ENCODE assay signal across 17 cellular contexts in genomic region chr2:196229013-196229412, GRCh38. TPM values are rescaled to one million over a fixed set of nuclear protein-coding genes. Genes with fewer than 3 reads are reported as not detected.
DNase-seq lines count a peak whose midpoint lies in the region; ATAC-seq and TF ChIP-seq lines count a peak whose summit lies in the region.
"Had no signal": no experiment of that assay in that cellular context is flagged by ENCODE, and none has a peak within 500 bp of the region (broad histone marks: within the 10 kb centered on the region; RNA-seq: fewer than 3 reads in every experiment).

No MANE protein-coding gene starts in this region.

- H3K9me3 ChIP-seq in breast epithelium, result no peaks in the 10 kb centered on the region
- H3K9me3 ChIP-seq: pancreas had no signal

- no peaks in the 10 kb centered on the region for H3K27me3 Mint-ChIP-seq in MCF 10A (ENCODE audit: insufficient read depth, unreplicated experiment)
- no peaks in the 10 kb centered on the region for H3K27me3 Mint-ChIP-seq in T-cell
- peaks cover 0 to 3% (median 1%) of the 10 kb centered on the region in 3 donors for H3K27me3 Mint-ChIP-seq in immature natural killer cell (ENCODE audit: low read depth in 3 of 3)
- no peaks in the 10 kb centered on the region for H3K27me3 Mint-ChIP-seq in stimulated activated naive B cell treated with anti-CD40 and anti-IgM and Interleukin-4, amounts not matched to agents 10 μg/mL and 1 μg/mL and 100 μg/mL, for 72 hours

- POLR2A ChIA-PET in MCF 10A (lab: Yijun Ruan, JAX), result interaction anchor here (1.8 kb wide), 1 partner anchor 10 kb away, joined by 4 read pairs; no protein-coding TSS in a partner anchor
- POLR2A ChIA-PET in T-cell (lab: Charles Lee), result interaction anchor here (0.5 to 1.6 kb wide), 9 partner anchors 8 to 1008 kb away, joined by 3 to 5 read pairs (median 3); no protein-coding TSS in a partner anchor

- no peak for TF ChIP-seq CTCF in MCF 10A (IDR thresholded peaks at IDR 0.05; ENCODE audit: unreplicated experiment)
- TF ChIP-seq CTCF in breast epithelium (IDR thresholded peaks at IDR 0.05), result no peak

- H3K9me3 Mint-ChIP-seq in MCF 10A (ENCODE audit: unreplicated experiment) (no peaks in the 10 kb centered on the region), T-cell (peaks cover 0 to 4% (median 0%) of the 10 kb centered on the region in 3 donors), immature natural killer cell (no peaks in the 10 kb centered on the region)
- no peaks in the 10 kb centered on the region for H3K9me3 Mint-ChIP-seq in stimulated activated naive B cell treated with anti-CD40 and anti-IgM and Interleukin-4, amounts not matched to agents 10 μg/mL and 1 μg/mL and 100 μg/mL, for 72 hours

- BruUV-seq in MCF 10A (replicated peaks; lab: Mats Ljungman, UMichigan), result no TSS peak

- H3K4me3 Mint-ChIP-seq in MCF 10A (ENCODE audit: unreplicated experiment), result no peak overlapping the region
- peak overlapping the region in 1 of 3 donors; percentile 8 for H3K4me3 Mint-ChIP-seq in T-cell
- no peak overlapping the region for H3K4me3 Mint-ChIP-seq in immature natural killer cell
- no peak overlapping the region for H3K4me3 Mint-ChIP-seq in stimulated activated naive B cell treated with anti-CD40 and anti-IgM and Interleukin-4, amounts not matched to agents 10 μg/mL and 1 μg/mL and 100 μg/mL, for 72 hours

- H3K4me1 Mint-ChIP-seq in MCF 10A (ENCODE audit: insufficient read depth, unreplicated experiment), result peaks cover 35% of the 10 kb centered on the region
- H3K4me1 Mint-ChIP-seq in T-cell, result peaks cover 95 to 96% (median 95%) of the 10 kb centered on the region in 3 donors
- H3K4me1 Mint-ChIP-seq in immature natural killer cell, result peaks cover 28 to 51% of the 10 kb centered on the region in 2 donors
- H3K4me1 Mint-ChIP-seq in stimulated activated naive B cell treated with anti-CD40 and anti-IgM and Interleukin-4, amounts not matched to agents 10 μg/mL and 1 μg/mL and 100 μg/mL, for 72 hours, result peaks cover 50 to 75% of the 10 kb centered on the region in 2 donors

- TF ChIP-seq POLR2A in breast epithelium (IDR thresholded peaks at IDR 0.05), result no peak

- CTCF ChIA-PET in MCF 10A (lab: Yijun Ruan, JAX), result interaction anchor here (0.7 to 1.4 kb wide), 4 partner anchors 11 to 62 kb away, joined by 3 to 5 read pairs (median 3); no protein-coding TSS in a partner anchor
- CTCF ChIA-PET in T-cell (lab: Charles Lee), result interaction anchor here (0.9 to 3.2 kb wide), 7 partner anchors 11 to 151 kb away, joined by 3 to 12 read pairs (median 3); no protein-coding TSS in a partner anchor

- no peak overlapping the region for H3K27ac ChIP-seq in breast epithelium
- H3K27ac ChIP-seq: cardiac muscle cell, pancreas had no signal

- H3K27me3 ChIP-seq in breast epithelium, result no peaks in the 10 kb centered on the region
- H3K27me3 ChIP-seq: cardiac muscle cell, pancreas had no signal

- H3K36me3 ChIP-seq in breast epithelium, result no peaks in the 10 kb centered on the region
- H3K36me3 ChIP-seq: cardiac muscle cell, pancreas had no signal

- no peak overlapping the region for H3K4me3 ChIP-seq in breast epithelium
- H3K4me3 ChIP-seq: cardiac muscle cell, pancreas, skin epidermis had no signal

- peaks cover 0 to 10% of the 10 kb centered on the region in 2 donors for H3K4me1 ChIP-seq in breast epithelium

- H3K27ac Mint-ChIP-seq in MCF 10A (ENCODE audit: low read depth, unreplicated experiment) (peak overlapping the region; percentile 40), T-cell (peak overlapping the region; percentile 84 to 99), immature natural killer cell (peak overlapping the region in 5 of 6 donors; percentile 11 to 80 (median 51))
- H3K27ac Mint-ChIP-seq in stimulated activated naive B cell treated with anti-CD40 and anti-IgM and Interleukin-4, amounts not matched to agents 10 μg/mL and 1 μg/mL and 100 μg/mL, for 72 hours, result no peak overlapping the region

- intact Hi-C loops in MCF 10A (cut with micrococcal nuclease) (no loop called here), breast epithelium (cut with DNase I; ENCODE audit: low total_unique reads) (no loop called here)

- H3K36me3 Mint-ChIP-seq in MCF 10A (ENCODE audit: insufficient read depth, unreplicated experiment) (no peaks in the 10 kb centered on the region), T-cell (no peaks in the 10 kb centered on the region), immature natural killer cell (peaks cover 0 to 4% (median 3%) of the 10 kb centered on the region in 3 donors)
- H3K36me3 Mint-ChIP-seq in stimulated activated naive B cell treated with anti-CD40 and anti-IgM and Interleukin-4, amounts not matched to agents 10 μg/mL and 1 μg/mL and 100 μg/mL, for 72 hours, result no peaks in the 10 kb centered on the region

- DNase-seq in MCF 10A (ENCODE audit: unreplicated experiment), result no peak
- DNase-seq in breast epithelium (ENCODE audit: low spot score in 2 of 2), result no peak
- DNase-seq in T-cell, result no peak
- DNase-seq in immature natural killer cell, result no peak
- no peak for DNase-seq in germinal center (ENCODE audit: low spot score)
- no peak for DNase-seq in cerebellar cortex (ENCODE audit: low spot score)
- no peak for DNase-seq in stimulated activated naive B cell treated with anti-CD40 and anti-IgM and Interleukin-4, amounts not matched to agents 10 μg/mL and 1 μg/mL and 100 μg/mL, for 72 hours
- DNase-seq in EL, result no peak
- DNase-seq: activated CD4-positive, alpha-beta T cell treated with anti-CD3 and anti-CD28 coated beads, Interleukin-2, amount 50 U/mL, for 4 hours; activated gamma-delta T cell treated with Interleukin-2 at 50 U/mL for 16 hours; foreskin melanocyte; midbrain; NCI-H1048; pancreas; T-helper 9 cell had no signal

- ATAC-seq in T-cell (replicated peaks in 1 of 4), result no peak
- ATAC-seq in stimulated activated naive B cell treated with anti-CD40 and anti-IgM and Interleukin-4, amounts not matched to agents 10 μg/mL and 1 μg/mL and 100 μg/mL, for 72 hours (replicated peaks), result no peak
- ATAC-seq: pancreas had no signal

RNA-seq across cellular contexts. Expression of gene STK17B, which starts 57.6 kb away (rescaled TPM):
- total RNA-seq in MCF 10A (2022) (17.1 and 20.7 TPM in 2 replicates), breast epithelium (10 to 100 TPM; 51.7 to 85.8 (median 57.7) TPM), T-cell (100 to 1,000 TPM; 218 to 478 (median 248) TPM)
- 10 to 100 TPM; 45.8 to 68.1 (median 68.0) TPM for polyA plus RNA-seq in immature natural killer cell
